13 cellular contexts compared by ENCODE assay signal in genomic region chr3:131903988-131904415, GRCh38.
DNase-seq lines count a peak whose midpoint lies in the region; ATAC-seq and TF ChIP-seq lines count a peak whose summit lies in the region.
"Had no signal": no experiment of that assay in that cellular context is flagged by ENCODE, and none has a peak within 500 bp of the region (broad histone marks: within the 10 kb centered on the region; RNA-seq: fewer than 3 reads in every experiment).

No MANE protein-coding gene starts in this region.

- no peaks in the 10 kb centered on the region for H3K9me1 ChIP-seq in IMR-90 (ENCODE audit: insufficient read depth, low read length)

- H2BK5ac ChIP-seq in IMR-90 (ENCODE audit: low read depth, low read length, poor library complexity, severe bottlenecking) = peak overlapping the region; percentile 17

- peak overlapping the region; percentile 33; the same call in 1 of the 2 replicates for H3K18ac ChIP-seq in IMR-90 (ENCODE audit: low read depth, low read length)

- no peak overlapping the region for H2AK5ac ChIP-seq in IMR-90 (ENCODE audit: low read depth, low read length)

- H4K20me1 ChIP-seq in IMR-90 (ENCODE audit: insufficient read depth, low read length) (no peaks in the 10 kb centered on the region), OCI-LY7 (ENCODE audit: insufficient read depth, low read length) (no peaks in the 10 kb centered on the region)

- intact Hi-C loops in IMR-90 (cut with micrococcal nuclease) (no loop called here), OCI-LY7 (cut with micrococcal nuclease; ENCODE audit: unreplicated experiment) (no loop called here), left ventricle myocardium inferior (cut with micrococcal nuclease) (no loop called here)

- H3K79me1 ChIP-seq in IMR-90 (ENCODE audit: low read depth in 1 of 2, low read length in 2 of 2) = no peaks in the 10 kb centered on the region

- no peak for TF ChIP-seq CTCF in AG10803 (conservative IDR thresholded peaks at IDR 0.05; ENCODE audit: low read length)
- no peak for TF ChIP-seq CTCF in IMR-90 (conservative IDR thresholded peaks at IDR 0.05; ENCODE audit: low read depth, low read length)
- TF ChIP-seq CTCF in cardiac fibroblast (IDR thresholded peaks at IDR 0.05; ENCODE audit: low read depth, low read length) = no peak
- no peak for TF ChIP-seq CTCF in OCI-LY7 (conservative IDR thresholded peaks at IDR 0.05; ENCODE audit: low read length)
- no peak for TF ChIP-seq CTCF in left ventricle myocardium inferior (IDR thresholded peaks at IDR 0.05; ENCODE audit: borderline replicate concordance)

- BruUV-seq in IMR-90 (replicated peaks; lab: Mats Ljungman, UMichigan) (no TSS peak), OCI-LY7 (replicated peaks; lab: Mats Ljungman, UMichigan) (no TSS peak)

- DNase-seq in AG10803 (ENCODE audit: low read depth) = peak; percentile 99
- peak; percentile 88 for DNase-seq in IMR-90
- DNase-seq in cardiac fibroblast (ENCODE audit: low read depth in 2 of 2) = peak; percentile 94 to 96
- peak; percentile 82 for DNase-seq in myocyte (ENCODE audit: low read depth)
- DNase-seq in OCI-LY7 (ENCODE audit: low spot score) = no peak
- no peak for DNase-seq in left ventricle myocardium inferior
- no peak for DNase-seq in stimulated activated CD4-positive, alpha-beta T cell treated with anti-CD3 and anti-CD28 coated beads, Interleukin-2, amount 100 ng/mL, for 24 hours
- DNase-seq: activated T-cell treated with anti-CD3 and anti-CD28 coated beads, Interleukin-2, amount 50 U/mL, for 4 hours; H7; NCI-H1105; NK-92 treated with Interleukin-12 subunit alpha and Interleukin-12 subunit beta, amount 100 ng/mL, for 24 hours; stimulated activated naive B cell treated with anti-CD40 and anti-IgM and Interleukin-4, amounts not matched to agents 10 μg/mL and 1 μg/mL and 100 μg/mL, for 72 hours had no signal

- H3K23ac ChIP-seq in IMR-90 (ENCODE audit: low read depth, low read length) = no peak overlapping the region; the same call in 1 of the 2 replicates

- no peak overlapping the region for H3K9ac ChIP-seq in IMR-90 (ENCODE audit: low read depth, low read length)

- H2AFZ ChIP-seq in IMR-90 (replicated peaks; ENCODE audit: low read length, poor library complexity) (no peak overlapping the region), OCI-LY7 (ENCODE audit: low read length) (no peak overlapping the region)

- H4K5ac ChIP-seq in IMR-90 (ENCODE audit: low read depth, low read length) = no peak overlapping the region

- H3K79me2 ChIP-seq in OCI-LY7 (ENCODE audit: insufficient read depth, low read depth, low read length) = no peaks in the 10 kb centered on the region

- no peaks in the 10 kb centered on the region for H3K9me2 ChIP-seq in OCI-LY7 (ENCODE audit: insufficient read depth, low read length)

- POLR2A ChIA-PET in IMR-90 (lab: Charles Lee; ENCODE audit: unreplicated experiment) (interaction anchor here (0.7 kb wide), 1 partner anchor 13 kb away, joined by 3 read pairs; no protein-coding TSS in a partner anchor), OCI-LY7 (lab: Charles Lee) (no interaction called here)

- H2BK15ac ChIP-seq in IMR-90 (ENCODE audit: low read depth, low read length) = no peak overlapping the region

- H3K4ac ChIP-seq in IMR-90 (ENCODE audit: low read depth, low read length) = peak overlapping the region; percentile 32

- H3K27me3 ChIP-seq in IMR-90 (ENCODE audit: control insufficient read depth, insufficient read depth, low read length) (no peaks in the 10 kb centered on the region), left ventricle myocardium inferior (ENCODE audit: low read depth) (no peaks in the 10 kb centered on the region)

- no peak for TF ChIP-seq POLR2A in IMR-90 (IDR thresholded peaks at IDR 0.05; ENCODE audit: low read depth, low read length)

- H3K4me2 ChIP-seq in IMR-90 (ENCODE audit: low read depth, low read length) (no peak overlapping the region), OCI-LY7 (ENCODE audit: low read length) (no peak overlapping the region)

- H3K4me1 ChIP-seq in IMR-90 (ENCODE audit: control insufficient read depth, insufficient read depth, low read length) (peaks cover 4% of the 10 kb centered on the region; the same call in 1 of the 2 replicates), OCI-LY7 (ENCODE audit: insufficient read depth, low read length, poor library complexity, severe bottlenecking) (no peaks in the 10 kb centered on the region), left ventricle myocardium inferior (no peaks in the 10 kb centered on the region)

- no peak overlapping the region for H3K56ac ChIP-seq in IMR-90 (ENCODE audit: extremely low read depth, insufficient read depth, low read length)

- H3K36me3 ChIP-seq in IMR-90 (ENCODE audit: control insufficient read depth, insufficient read depth, low read length) (no peaks in the 10 kb centered on the region), OCI-LY7 (ENCODE audit: insufficient read depth, low read length) (no peaks in the 10 kb centered on the region), left ventricle myocardium inferior (no peaks in the 10 kb centered on the region)

- H4K8ac ChIP-seq in IMR-90 (ENCODE audit: low read depth in 2 of 2, low read length in 2 of 2) = no peak overlapping the region

- WGBS in IMR-90 (ENCODE audit: extremely low coverage in 2 of 2, insufficient read length in 1 of 2), 2 experiments = no CpG with 5 or more reads among the region's 4 CpGs

- no peak for TF ChIP-seq RAD21 in IMR-90 (IDR thresholded peaks at IDR 0.05; ENCODE audit: low read length)

- H3K9me3 ChIP-seq in IMR-90 (ENCODE audit: control insufficient read depth, insufficient read depth, low read length) (no peaks in the 10 kb centered on the region), OCI-LY7 (ENCODE audit: low read length) (no peaks in the 10 kb centered on the region), left ventricle myocardium inferior (replicated peaks) (no peaks in the 10 kb centered on the region)

- dilution Hi-C loops in IMR-90 (cut with HindIII; ENCODE audit: low sequenced_read_pairs, unreplicated experiment) = no loop called here

- H3K4me3 ChIP-seq in AG10803 (ENCODE audit: low read length) (no peak overlapping the region), IMR-90 (ENCODE audit: insufficient read depth, low read depth, low read length) (no peak overlapping the region), cardiac fibroblast (replicated peaks in 1 of 2; ENCODE audit: low read depth in 2 of 2, low read length in 2 of 2) (no peak overlapping the region), OCI-LY7 (ENCODE audit: low read depth, low read length, poor library complexity, severe bottlenecking) (no peak overlapping the region), left ventricle myocardium inferior (no peak overlapping the region)

- peak overlapping the region; percentile 79 for H2AK9ac ChIP-seq in IMR-90 (replicated peaks; ENCODE audit: low read depth, low read length, poor library complexity)

- CTCF ChIA-PET in IMR-90 (lab: Yijun Ruan, JAX) = no interaction called here
- CTCF ChIA-PET in OCI-LY7 (lab: Charles Lee; ENCODE audit: unreplicated experiment) = no interaction called here

- no peak overlapping the region for H4K91ac ChIP-seq in IMR-90 (ENCODE audit: insufficient read depth, low read depth, low read length)

- in situ Hi-C loops in IMR-90 (cut with MboI; ENCODE audit: low sequenced_read_pairs) = no loop called here

- H3K27ac ChIP-seq in IMR-90 (ENCODE audit: insufficient read depth, low read length) (no peak overlapping the region), OCI-LY7 (ENCODE audit: low read depth, low read length, poor library complexity, severe bottlenecking) (no peak overlapping the region), left ventricle myocardium inferior (replicated peaks) (no peak overlapping the region)

- H2BK20ac ChIP-seq in IMR-90 (ENCODE audit: low read depth, low read length) = peak overlapping the region; percentile 38; the same call in 1 of the 2 replicates

- no peak overlapping the region for H3K14ac ChIP-seq in IMR-90 (replicated peaks; ENCODE audit: low read depth, low read length)

- H2BK120ac ChIP-seq in IMR-90 (ENCODE audit: low read depth, low read length) = peak overlapping the region; percentile 71

- peak; percentile 87 for ATAC-seq in IMR-90 (ENCODE audit: low read depth)
- no peak for ATAC-seq in GM18868 (IDR thresholded peaks at IDR 0.05; ENCODE audit: unreplicated experiment)
- ATAC-seq: activated T-cell treated with anti-CD3 and anti-CD28 coated beads, Interleukin-2, amount 50 U/mL, for 4 hours; stimulated activated naive B cell treated with anti-CD40 and anti-IgM and Interleukin-4, amounts not matched to agents 10 μg/mL and 1 μg/mL and 100 μg/mL, for 72 hours had no signal

TF ChIP-seq in IMR-90, 13 proteins besides CTCF, POLR2A, EP300 and RAD21:
- TF ChIP-seq SMC3 (IDR thresholded peaks at IDR 0.05; ENCODE audit: low read depth, low read length) = no peak
- 0 out of 2 replicates have a peak, but pooled peaks have one; percentile 13 for TF ChIP-seq NFE2L2 (IDR thresholded peaks at IDR 0.05; ENCODE audit: low read depth, low read length)
- TF ChIP-seq MAZ (IDR thresholded peaks at IDR 0.05; ENCODE audit: borderline replicate concordance, low read depth, low read length) = peak; percentile 69; the same call in 1 of the 2 replicates
- peak; percentile 68 for TF ChIP-seq FOS (IDR thresholded peaks at IDR 0.05; ENCODE audit: low read depth, low read length)
- peak; percentile 87 for TF ChIP-seq CEBPB (IDR thresholded peaks at IDR 0.05; ENCODE audit: low read depth, low read length)
- TF ChIP-seq USF2 (IDR thresholded peaks at IDR 0.05; ENCODE audit: low read depth, low read length) = no peak
- TF ChIP-seq RFX5 (IDR thresholded peaks at IDR 0.05; ENCODE audit: low read depth, low read length) = no peak
- TF ChIP-seq BHLHE40 (IDR thresholded peaks at IDR 0.05; ENCODE audit: low read depth, low read length) = peak; percentile 85
TF ChIP-seq in IMR-90: peak in this region for 5.

Comparison
In these comparisons a context has a peak if more than half of its experiments do, and no peak if none do; other contexts are left out.
1. DNase-seq: peak in AG10803 (single experiment), IMR-90 (single experiment), cardiac fibroblast (2 of 2) and myocyte (single experiment); none in OCI-LY7 (single experiment), left ventricle myocardium inferior (single experiment) and stimulated activated CD4-positive, alpha-beta T cell treated with anti-CD3 and anti-CD28 coated beads, Interleukin-2, amount 100 ng/mL, for 24 hours (0 of 2).